ENCODE assay signal across 8 cellular contexts in genomic region chr10:69318997-69319727, GRCh38. TPM values are rescaled to one million over a fixed set of nuclear protein-coding genes. Genes with fewer than 3 reads are reported as not detected.
A peak's percentile ranks its signal among the peaks of the same experiment; 100 is the strongest.
DNase-seq lines count a peak whose midpoint lies in the region; ATAC-seq and TF ChIP-seq lines count a peak whose summit lies in the region.

No MANE protein-coding gene starts in this region.

- peak overlapping the region; percentile 51 for H3K27ac ChIP-seq in BLaER1
- no peak overlapping the region for H3K27ac ChIP-seq in HL-60 (replicated peaks)
- H3K27ac ChIP-seq in left lung: peak overlapping the region; percentile 91 to 93

- H3K4me1 ChIP-seq in BLaER1 (peaks cover 34% of the 10 kb centered on the region), left lung (peaks cover 23 to 61% of the 10 kb centered on the region in 2 donors)

- H4K20me1 ChIP-seq in BLaER1: peaks cover 36% of the 10 kb centered on the region

- TF ChIP-seq CTCF in HL-60 (IDR thresholded peaks at IDR 0.05; ENCODE audit: insufficient read depth, low read length) (no peak), left lung (IDR thresholded peaks at IDR 0.05) (no peak)

- peak overlapping the region; percentile 80 for H3K9ac ChIP-seq in BLaER1

- peak overlapping the region; percentile 88 for H3K4me2 ChIP-seq in BLaER1

- H3K27me3 ChIP-seq in BLaER1 (no peaks in the 10 kb centered on the region), HL-60 (ENCODE audit: insufficient read depth, poor library complexity, severe bottlenecking) (no peaks in the 10 kb centered on the region), left lung (no peaks in the 10 kb centered on the region)

- intact Hi-C loops in left lung (cut with DNase I): no loop called here

- DNase-seq in HL-60 (ENCODE audit: low read depth in 1 of 2, low spot score in 1 of 2) (peak in 1 of 2 experiments; percentile 9), cerebellar cortex (ENCODE audit: low spot score) (peak; percentile 33), left lung (peak; percentile 86 to 95), NCI-H2029 (lab: John Stamatoyannopoulos, UW) (no peak)
- peak; percentile 67 to 76 for DNase-seq in activated CD4-positive, alpha-beta T cell treated with anti-CD3 and anti-CD28 coated beads for 24 hours (ENCODE audit: low read depth in 2 of 2)
- peak; percentile 40 to 59 (median 48) for DNase-seq in stimulated activated CD4-positive, alpha-beta T cell treated with anti-CD3 and anti-CD28 coated beads, TNF-alpha, amount 100 ng/mL, for 1 hour (ENCODE audit: low read depth in 3 of 3, low spot score in 1 of 3)

- H3K9me3 ChIP-seq in BLaER1: no peaks in the 10 kb centered on the region
- H3K9me3 ChIP-seq in left lung: no peaks in the 10 kb centered on the region

- H3K4me3 ChIP-seq in BLaER1 (peak overlapping the region; percentile 88), HL-60 (replicated peaks; ENCODE audit: insufficient read depth, low read length) (peak overlapping the region; percentile 87), left lung (peak overlapping the region; percentile 89 to 95)

- H3K36me3 ChIP-seq in BLaER1 (peaks cover 6% of the 10 kb centered on the region; the same call in 1 of the 2 replicates), left lung (no peaks in the 10 kb centered on the region)

- ATAC-seq in GM19397 (IDR thresholded peaks at IDR 0.05; ENCODE audit: unreplicated experiment) (peak; percentile 19), left lung (peak; percentile 68)

RNA-seq across cellular contexts. Expression of gene HK1, which starts 40.9 kb away (rescaled TPM):
- 100 to 1,000 TPM in 1 of 2 donors, 10 to 100 TPM in 1; 88.8 to 126 TPM for total RNA-seq in left lung
